Comparison of ENCODE assay signal across 1 cellular context in the genomic region with DNA sequence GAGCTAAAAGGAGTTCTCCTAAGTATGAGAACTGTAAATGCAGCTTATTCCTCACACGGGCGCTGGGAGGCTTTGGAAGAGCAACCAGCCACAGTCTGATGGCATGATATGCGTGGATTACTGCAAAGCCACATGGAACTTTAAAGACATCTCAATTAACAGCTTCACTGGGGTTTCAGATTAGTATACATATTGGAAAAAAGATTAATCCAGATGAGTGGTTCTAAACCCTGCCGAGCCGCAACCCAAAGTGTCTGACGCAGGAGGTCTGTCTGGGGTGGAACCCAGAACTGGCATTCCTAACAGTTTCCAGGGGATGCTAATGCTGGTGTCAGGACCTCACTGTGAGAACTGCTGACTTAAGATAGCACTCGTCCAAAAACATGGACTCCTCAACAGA.
TF ChIP-seq lines count a peak whose summit lies in the region.

No MANE protein-coding gene starts in this region.

TF ChIP-seq in H1, 55 proteins besides CTCF, POLR2A, EP300 and RAD21:
- TF ChIP-seq TEAD4 (IDR thresholded peaks at IDR 0.05; ENCODE audit: low read depth, low read length) = no peak
- TF ChIP-seq CHD1 (IDR thresholded peaks at IDR 0.05; ENCODE audit: low read depth, low read length) = no peak
- no peak for TF ChIP-seq SIX5 (IDR thresholded peaks at IDR 0.05; ENCODE audit: low read depth, low read length)
